In genomic region chr1:15940110-15941043, GRCh38 we compare ENCODE assay signal across 1 cellular context.
TF ChIP-seq lines count a peak whose summit lies in the region.

No MANE protein-coding gene starts in this region.

TF ChIP-seq in HEK293, 187 proteins besides CTCF, POLR2A, EP300 and RAD21 (continued from another document):
- TF ChIP-seq, protein P1, sequence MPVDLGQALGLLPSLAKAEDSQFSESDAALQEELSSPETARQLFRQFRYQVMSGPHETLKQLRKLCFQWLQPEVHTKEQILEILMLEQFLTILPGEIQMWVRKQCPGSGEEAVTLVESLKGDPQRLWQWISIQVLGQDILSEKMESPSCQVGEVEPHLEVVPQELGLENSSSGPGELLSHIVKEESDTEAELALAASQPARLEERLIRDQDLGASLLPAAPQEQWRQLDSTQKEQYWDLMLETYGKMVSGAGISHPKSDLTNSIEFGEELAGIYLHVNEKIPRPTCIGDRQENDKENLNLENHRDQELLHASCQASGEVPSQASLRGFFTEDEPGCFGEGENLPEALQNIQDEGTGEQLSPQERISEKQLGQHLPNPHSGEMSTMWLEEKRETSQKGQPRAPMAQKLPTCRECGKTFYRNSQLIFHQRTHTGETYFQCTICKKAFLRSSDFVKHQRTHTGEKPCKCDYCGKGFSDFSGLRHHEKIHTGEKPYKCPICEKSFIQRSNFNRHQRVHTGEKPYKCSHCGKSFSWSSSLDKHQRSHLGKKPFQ (tag by site-specific recombination; IDR thresholded peaks at IDR 0.05), result peak; percentile 31; the same call in 1 of the 2 replicates
- no peak for TF ChIP-seq ZNF580 (tag by site-specific recombination; IDR thresholded peaks at IDR 0.05)
- peak; percentile 41; the same call in 1 of the 2 replicates for TF ChIP-seq MZF1 (tag by site-specific recombination; IDR thresholded peaks at IDR 0.05; ENCODE audit: borderline replicate concordance)
- peak; percentile 56 for TF ChIP-seq ZIC2 (tag by site-specific recombination; IDR thresholded peaks at IDR 0.05)
- TF ChIP-seq ZNF514 (tag by site-specific recombination; IDR thresholded peaks at IDR 0.05), result no peak
- no peak for TF ChIP-seq ZSCAN23 (tag by site-specific recombination; IDR thresholded peaks at IDR 0.05)
- TF ChIP-seq OSR2 (tag by site-specific recombination; IDR thresholded peaks at IDR 0.05), result peak; percentile 59
